Comparison of ENCODE assay signal across 13 cellular contexts in genomic region chr10:99331207-99331803, GRCh38. TPM values are rescaled to one million over a fixed set of nuclear protein-coding genes. Genes with fewer than 3 reads are reported as not detected.
A peak's percentile ranks its signal among the peaks of the same experiment; 100 is the strongest.
DNase-seq lines count a peak whose midpoint lies in the region; ATAC-seq and TF ChIP-seq lines count a peak whose summit lies in the region.
"Had no signal": no experiment of that assay in that cellular context is flagged by ENCODE, and none has a peak within 500 bp of the region (broad histone marks: within the 10 kb centered on the region; RNA-seq: fewer than 3 reads in every experiment).

No MANE protein-coding gene starts in this region.

- no peaks in the 10 kb centered on the region for H3K79me2 ChIP-seq in hepatocyte

- DNase-seq in stimulated activated naive CD8-positive, alpha-beta T cell treated with anti-CD3 and anti-CD28 coated beads, Interleukin-15, Interleukin-2, amounts not matched to agents 100 U/mL and 50 U/mL, for 24 hours, result no peak
- no peak for DNase-seq in activated T-helper 2 cell treated with anti-CD3 and anti-CD28 coated beads, Interferon-gamma antibody, Interleukin-2, Interleukin-4, amounts not matched to agents 10 μg/mL and 5 μg/mL and 100 μg/mL, durations not matched to agents 14 hours and 24 hours and 36 hours (ENCODE audit: low spot score)
- DNase-seq in hepatocyte (ENCODE audit: low spot score), result peak; percentile 49
- no peak for DNase-seq in activated CD8-positive, alpha-beta memory T cell treated with anti-CD3 and anti-CD28 coated beads, Interleukin-2, amount 50 U/mL, for 48 hours
- no peak for DNase-seq in transverse colon
- DNase-seq: gastrocnemius medialis, Right ventricle myocardium superior had no signal

- no peaks in the 10 kb centered on the region for H3K9me2 ChIP-seq in hepatocyte (replicated peaks; ENCODE audit: insufficient read depth)

- H3K4me3 Mint-ChIP-seq in stimulated activated naive CD8-positive, alpha-beta T cell treated with anti-CD3 and anti-CD28 coated beads, Interleukin-15, Interleukin-2, amounts not matched to agents 100 ng/mL and 50 ng/mL, for 24 hours, result peak overlapping the region; percentile 48
- peak overlapping the region; percentile 27 for H3K4me3 Mint-ChIP-seq in activated T-helper 2 cell treated with anti-CD3 and anti-CD28 coated beads, Interferon-gamma antibody, Interleukin-2, Interleukin-4, amounts not matched to agents 10 μg/mL and 5 μg/mL and 100 μg/mL, durations not matched to agents 14 hours and 24 hours and 36 hours (ENCODE audit: low read depth)

- no peak for TF ChIP-seq EP300 in transverse colon (IDR thresholded peaks at IDR 0.05; ENCODE audit: low read depth)

- H3K9me3 Mint-ChIP-seq in stimulated activated naive CD8-positive, alpha-beta T cell treated with anti-CD3 and anti-CD28 coated beads, Interleukin-15, Interleukin-2, amounts not matched to agents 100 ng/mL and 50 ng/mL, for 24 hours, result no peaks in the 10 kb centered on the region
- H3K9me3 Mint-ChIP-seq in activated T-helper 2 cell treated with anti-CD3 and anti-CD28 coated beads, Interferon-gamma antibody, Interleukin-2, Interleukin-4, amounts not matched to agents 10 μg/mL and 5 μg/mL and 100 μg/mL, durations not matched to agents 14 hours and 24 hours and 36 hours, result no peaks in the 10 kb centered on the region

- H3K9me3 ChIP-seq in hepatocyte (ENCODE audit: low read depth) (no peaks in the 10 kb centered on the region), transverse colon (no peaks in the 10 kb centered on the region)
- H3K9me3 ChIP-seq: gastrocnemius medialis had no signal

- H3K27me3 Mint-ChIP-seq in stimulated activated naive CD8-positive, alpha-beta T cell treated with anti-CD3 and anti-CD28 coated beads, Interleukin-15, Interleukin-2, amounts not matched to agents 100 ng/mL and 50 ng/mL, for 24 hours, result peaks cover 45% of the 10 kb centered on the region
- H3K27me3 Mint-ChIP-seq in activated T-helper 2 cell treated with anti-CD3 and anti-CD28 coated beads, Interferon-gamma antibody, Interleukin-2, Interleukin-4, amounts not matched to agents 10 μg/mL and 5 μg/mL and 100 μg/mL, durations not matched to agents 14 hours and 24 hours and 36 hours (ENCODE audit: low read depth), result peaks cover 39% of the 10 kb centered on the region

- no peak overlapping the region for H3K27ac ChIP-seq in hepatocyte
- no peak overlapping the region for H3K27ac ChIP-seq in transverse colon
- H3K27ac ChIP-seq: cardiac muscle cell, gastrocnemius medialis had no signal

- no peak for TF ChIP-seq CTCF in hepatocyte (IDR thresholded peaks at IDR 0.05; ENCODE audit: poor library complexity)
- no peak for TF ChIP-seq CTCF in transverse colon (IDR thresholded peaks at IDR 0.05)

- no peaks in the 10 kb centered on the region for H4K20me1 ChIP-seq in hepatocyte (ENCODE audit: insufficient read depth, poor library complexity, severe bottlenecking)

- intact Hi-C loops in activated T-helper 2 cell treated with anti-CD3 and anti-CD28 coated beads, Interferon-gamma antibody, Interleukin-2, Interleukin-4, amounts not matched to agents 10 μg/mL and 5 μg/mL and 100 μg/mL, durations not matched to agents 14 hours and 24 hours and 36 hours (cut with micrococcal nuclease), result no loop called here
- intact Hi-C loops in transverse colon (cut with DNase I; ENCODE audit: low total_unique reads), result no loop called here

- peaks cover 10% of the 10 kb centered on the region for H3K4me1 Mint-ChIP-seq in stimulated activated naive CD8-positive, alpha-beta T cell treated with anti-CD3 and anti-CD28 coated beads, Interleukin-15, Interleukin-2, amounts not matched to agents 100 ng/mL and 50 ng/mL, for 24 hours (ENCODE audit: low read depth)
- no peaks in the 10 kb centered on the region for H3K4me1 Mint-ChIP-seq in activated T-helper 2 cell treated with anti-CD3 and anti-CD28 coated beads, Interferon-gamma antibody, Interleukin-2, Interleukin-4, amounts not matched to agents 10 μg/mL and 5 μg/mL and 100 μg/mL, durations not matched to agents 14 hours and 24 hours and 36 hours (ENCODE audit: low read depth)

- no peaks in the 10 kb centered on the region for H3K36me3 Mint-ChIP-seq in stimulated activated naive CD8-positive, alpha-beta T cell treated with anti-CD3 and anti-CD28 coated beads, Interleukin-15, Interleukin-2, amounts not matched to agents 100 ng/mL and 50 ng/mL, for 24 hours (ENCODE audit: low read depth)
- H3K36me3 Mint-ChIP-seq in activated T-helper 2 cell treated with anti-CD3 and anti-CD28 coated beads, Interferon-gamma antibody, Interleukin-2, Interleukin-4, amounts not matched to agents 10 μg/mL and 5 μg/mL and 100 μg/mL, durations not matched to agents 14 hours and 24 hours and 36 hours (ENCODE audit: low read depth), result no peaks in the 10 kb centered on the region

- WGBS in hepatocyte (ENCODE audit: low lambda C conversion rate, missing lambda C conversion rate), result 58% methylated on average over 9 of the region's 9 CpGs
- 73% methylated on average over 9 of the region's 9 CpGs; no CpG with 5 or more reads in 1 of the 2 donors for WGBS in transverse colon (ENCODE audit: low coverage in 1 of 2), 2 donors

- H3K27me3 ChIP-seq in hepatocyte (peaks cover 55% of the 10 kb centered on the region), transverse colon (peaks cover 62% of the 10 kb centered on the region)

- H3K4me1 ChIP-seq in hepatocyte (ENCODE audit: insufficient read depth) (peaks cover 10% of the 10 kb centered on the region), transverse colon (peaks cover 0 to 18% (median 15%) of the 10 kb centered on the region in 4 donors)

- no peak for TF ChIP-seq POLR2A in transverse colon (IDR thresholded peaks at IDR 0.05)

- H3K4me2 ChIP-seq in hepatocyte, result peak overlapping the region; percentile 100

- no peak overlapping the region for H3K27ac Mint-ChIP-seq in stimulated activated naive CD8-positive, alpha-beta T cell treated with anti-CD3 and anti-CD28 coated beads, Interleukin-15, Interleukin-2, amounts not matched to agents 100 ng/mL and 50 ng/mL, for 24 hours
- H3K27ac Mint-ChIP-seq in activated T-helper 2 cell treated with anti-CD3 and anti-CD28 coated beads, Interferon-gamma antibody, Interleukin-2, Interleukin-4, amounts not matched to agents 10 μg/mL and 5 μg/mL and 100 μg/mL, durations not matched to agents 14 hours and 24 hours and 36 hours, result no peak overlapping the region

- ATAC-seq in stimulated activated naive CD8-positive, alpha-beta T cell treated with anti-CD3 and anti-CD28 coated beads, Interleukin-15, Interleukin-2, amounts not matched to agents 100 U/mL and 50 U/mL, for 24 hours, result no peak
- ATAC-seq in HG02759 (IDR thresholded peaks at IDR 0.05; ENCODE audit: unreplicated experiment) (no peak), HG03280 (IDR thresholded peaks at IDR 0.05; ENCODE audit: unreplicated experiment) (no peak)
- ATAC-seq: gastrocnemius medialis had no signal

- no peak overlapping the region for H2AFZ ChIP-seq in hepatocyte

- H3K4me3 ChIP-seq in hepatocyte (no peak overlapping the region), transverse colon (no peak overlapping the region)
- H3K4me3 ChIP-seq: cardiac muscle cell, gastrocnemius medialis had no signal

- no peaks in the 10 kb centered on the region for H3K36me3 ChIP-seq in hepatocyte (replicated peaks; ENCODE audit: insufficient read depth, low read depth)
- H3K36me3 ChIP-seq in transverse colon, result no peaks in the 10 kb centered on the region
- H3K36me3 ChIP-seq: cardiac muscle cell, gastrocnemius medialis had no signal

- in situ Hi-C loops in transverse colon (cut with MboI; ENCODE audit: low pct_ligation_motif_present in 1 of 4, low pct_unique_long_range_greater_than_20kb in 1 of 4, low sequenced_read_pairs in 3 of 4), result no loop called here

RNA-seq across cellular contexts. Expression of gene CNNM1, which starts 2.1 kb away (rescaled TPM):
- 0.21 and 0.28 TPM in 2 replicates for total RNA-seq in activated T-helper 2 cell treated with anti-CD3 and anti-CD28 coated beads, Interferon-gamma antibody, Interleukin-2, Interleukin-4, amounts not matched to agents 10 μg/mL and 5 μg/mL and 100 μg/mL, durations not matched to agents 14 hours and 24 hours and 36 hours
- 3.8 and 4.8 TPM in 2 replicates for total RNA-seq in hepatocyte
- 2.2 and 2.5 TPM in 2 replicates for polyA plus RNA-seq in hepatocyte
- under 1 TPM in 2 of 4 donors, not detected in 2; 0.41 to 0.64 TPM for total RNA-seq in transverse colon
- total RNA-seq: gastrocnemius medialis, lung microvascular endothelial cell, skeletal muscle tissue had no signal
